ENCODE assay signal across 28 cellular contexts in the genomic region with DNA sequence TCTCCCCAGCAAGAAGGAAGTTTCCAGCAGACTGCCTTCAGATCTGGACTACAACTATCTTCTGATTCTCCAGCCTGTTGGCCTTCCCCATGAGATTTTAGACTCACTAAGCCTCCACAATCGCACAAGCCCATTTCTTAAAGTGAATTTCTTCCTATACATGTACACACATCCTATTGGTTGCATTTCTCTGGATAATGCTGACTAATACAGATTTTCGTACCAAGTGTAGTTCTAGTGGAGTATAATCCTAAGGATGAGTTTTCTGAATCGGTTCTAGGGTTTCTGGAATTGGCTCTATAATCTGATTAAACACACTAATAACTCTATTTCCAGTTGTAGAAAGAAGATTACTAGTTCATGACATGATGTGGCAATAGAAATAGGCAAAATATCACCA. TPM values are rescaled to one million over a fixed set of nuclear protein-coding genes. Genes with fewer than 3 reads are reported as not detected.
"Had no signal": no experiment of that assay in that cellular context is flagged by ENCODE, and none has a peak within 500 bp of the region (broad histone marks: within the 10 kb centered on the region; RNA-seq: fewer than 3 reads in every experiment).

No MANE protein-coding gene starts in this region.

- ATAC-seq: left cardiac atrium, left colon, left lobe of liver, left lung, left ventricle myocardium superior, lower lobe of right lung, mucosa of descending colon had no signal

- FAIRE-seq: islet of Langerhans, keratinocyte, kidney had no signal

- H3K27ac ChIP-seq: hepatocyte, left lung, left ventricle myocardium inferior, lower lobe of right lung had no signal

- H3K4me2 ChIP-seq: hepatocyte had no signal

- H3K27me3 ChIP-seq: hepatocyte, left lung had no signal

- H3K79me2 ChIP-seq: hepatocyte had no signal

- H3K4me3 ChIP-seq: hepatocyte, left lung, left ventricle myocardium inferior, lower lobe of right lung, lung, mucosa of descending colon had no signal

- H3K9me3 ChIP-seq: lower lobe of right lung, mucosa of descending colon had no signal

- H2AFZ ChIP-seq: hepatocyte had no signal

- H3K36me3 ChIP-seq: left lung, left ventricle myocardium inferior, lower lobe of right lung had no signal

- H3K4me1 ChIP-seq: left lung, left ventricle myocardium inferior, lower lobe of right lung had no signal

- DNase-seq: hippocampal formation, hypothalamus, immature natural killer cell, islet precursor cell, kidney, kidney glomerular epithelial cell, left cardiac atrium, left colon, left lung, left ventricle myocardium inferior, left ventricle myocardium superior, lower lobe of right lung, mammary epithelial cell, mesenchymal stem cell, mesendoderm, midbrain, mucosa of descending colon, naive B cell had no signal

RNA-seq across cellular contexts. Expression of gene C12orf50, which starts 53.3 kb away (rescaled TPM):
- total RNA-seq: hepatocyte, kidney epithelial cell, left cardiac atrium, left colon, left ventricle myocardium inferior, left ventricle myocardium superior, lower leg skin, lower lobe of right lung, lung microvascular endothelial cell, myocyte had no signal
- polyA plus RNA-seq: hepatocyte, immature natural killer cell, keratinocyte, liver, mammary epithelial cell had no signal
